Comparison of ENCODE assay signal across 1 cellular context in the genomic region with DNA sequence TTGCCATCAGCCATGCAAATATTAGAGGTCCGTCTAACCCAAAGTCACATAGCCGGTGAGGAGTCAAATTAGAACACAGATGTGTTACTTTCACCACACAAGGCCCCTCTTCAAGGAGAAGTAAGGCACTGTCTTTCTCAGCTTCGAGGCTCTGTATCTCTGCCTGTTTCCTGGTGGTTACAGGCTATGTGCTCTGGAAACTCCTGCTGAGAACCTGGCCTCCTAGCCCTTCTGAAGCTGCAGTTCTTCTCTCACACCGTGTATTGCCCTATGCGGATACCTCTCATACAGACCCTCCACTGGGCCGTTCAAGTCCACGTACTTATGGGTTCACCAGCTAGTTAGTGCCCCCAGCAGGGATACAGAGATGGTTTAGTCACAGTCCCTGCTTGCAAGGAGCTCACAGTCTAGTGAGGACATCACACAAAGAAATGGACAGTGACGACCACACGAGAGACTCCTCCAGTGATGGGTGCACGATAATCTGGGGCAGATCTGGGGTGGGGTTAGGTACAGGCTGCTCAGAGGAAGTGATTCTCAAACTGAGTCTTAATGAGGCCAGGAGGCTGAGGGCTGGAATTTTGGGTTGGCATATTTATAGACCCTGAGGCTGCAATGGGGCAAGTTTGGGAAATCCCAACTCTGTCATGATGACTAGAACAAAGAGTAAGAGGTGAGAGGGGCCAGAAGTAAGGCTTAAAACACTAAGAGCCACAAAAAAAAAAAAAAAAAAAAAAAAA.
TF ChIP-seq lines count a peak whose summit lies in the region.

No MANE protein-coding gene starts in this region.

TF ChIP-seq in GM12878, 131 proteins besides CTCF, POLR2A, EP300 and RAD21 (continued from another document and continues in another):
- TF ChIP-seq, protein P1, sequence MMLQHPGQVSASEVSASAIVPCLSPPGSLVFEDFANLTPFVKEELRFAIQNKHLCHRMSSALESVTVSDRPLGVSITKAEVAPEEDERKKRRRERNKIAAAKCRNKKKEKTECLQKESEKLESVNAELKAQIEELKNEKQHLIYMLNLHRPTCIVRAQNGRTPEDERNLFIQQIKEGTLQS (IDR thresholded peaks at IDR 0.05; ENCODE audit: borderline replicate concordance, extremely low read depth, low read depth, low read length) = no peak
- TF ChIP-seq NFXL1 (IDR thresholded peaks at IDR 0.05; ENCODE audit: borderline replicate concordance) (no peak), FOXM1 (IDR thresholded peaks at IDR 0.05; ENCODE audit: low read depth, low read length) (peak; percentile 74), ZNF217 (IDR thresholded peaks at IDR 0.05) (peak; percentile 13; the same call in 1 of the 2 replicates), YBX1 (IDR thresholded peaks at IDR 0.05) (no peak), SMAD1 (IDR thresholded peaks at IDR 0.05; ENCODE audit: low read depth, partially characterized antibody) (no peak), RFX5 (IDR thresholded peaks at IDR 0.05; ENCODE audit: low read depth, low read length) (no peak), HDAC6 (IDR thresholded peaks at IDR 0.05; ENCODE audit: unreplicated experiment) (no peak), ZNF384 (IDR thresholded peaks at IDR 0.05; ENCODE audit: borderline replicate concordance, low read depth, low read length) (peak; percentile 87), MYC (IDR thresholded peaks at IDR 0.05; ENCODE audit: insufficient read depth, insufficient read length, insufficient replicate concordance, low read length, severe bottlenecking) (no peak), MXI1 (IDR thresholded peaks at IDR 0.05; ENCODE audit: low read depth, low read length) (peak; percentile 59; the same call in 1 of the 2 replicates), EZH2 (IDR thresholded peaks at IDR 0.05; ENCODE audit: borderline replicate concordance, control insufficient read depth, low read depth, low read length) (no peak), NR2C2 (IDR thresholded peaks at IDR 0.05; ENCODE audit: borderline replicate concordance, control insufficient read depth, insufficient read length, low read depth) (no peak), BMI1 (IDR thresholded peaks at IDR 0.05; ENCODE audit: borderline replicate concordance) (no peak), SREBF1 (IDR thresholded peaks at IDR 0.05; ENCODE audit: low read length) (no peak), ATF7 (IDR thresholded peaks at IDR 0.05; ENCODE audit: low read depth) (peak; percentile 67), HCFC1 (IDR thresholded peaks at IDR 0.05; ENCODE audit: low read length) (no peak), MYB (IDR thresholded peaks at IDR 0.05; ENCODE audit: borderline replicate concordance, low read depth, low read length) (no peak), CHD1 (IDR thresholded peaks at IDR 0.05; ENCODE audit: low read depth, low read length) (peak; percentile 85; the same call in 1 of the 2 replicates), NRF1 (conservative IDR thresholded peaks at IDR 0.05; ENCODE audit: low read depth, low read length) (no peak), SREBF2 (IDR thresholded peaks at IDR 0.05; ENCODE audit: low read length) (no peak), ETV6 (conservative IDR thresholded peaks at IDR 0.05 in 1 of 2, IDR thresholded peaks at IDR 0.05 in 1 of 2; ENCODE audit: borderline replicate concordance in 1 of 2, low read depth in 1 of 2) (peak in 1 of 2 experiments; percentile 18; a peak in 1 of 4 replicates), CEBPB (IDR thresholded peaks at IDR 0.05; ENCODE audit: borderline replicate concordance in 1 of 2, low read depth in 2 of 2, low read length in 2 of 2) (0 out of 4 replicates have a peak, but pooled peaks of 1 of the 2 experiments have one; percentile 56), CHD2 (IDR thresholded peaks at IDR 0.05; ENCODE audit: borderline replicate concordance, low read depth, low read length) (no peak), RBBP5 (conservative IDR thresholded peaks at IDR 0.05) (no peak), EGR1 (IDR thresholded peaks at IDR 0.05; ENCODE audit: borderline replicate concordance in 1 of 2, low read depth in 2 of 2, low read length in 2 of 2) (no peak), ZBED1 (IDR thresholded peaks at IDR 0.05; ENCODE audit: borderline replicate concordance) (peak; percentile 56; the same call in 1 of the 2 replicates), TARDBP (IDR thresholded peaks at IDR 0.05; ENCODE audit: borderline replicate concordance) (no peak), DPF2 (IDR thresholded peaks at IDR 0.05) (peak; percentile 90), TCF12 (IDR thresholded peaks at IDR 0.05; ENCODE audit: low read depth, low read length) (peak; percentile 44; the same call in 1 of the 2 replicates), NR2C1 (IDR thresholded peaks at IDR 0.05) (no peak)
- TF ChIP-seq, protein P2, sequence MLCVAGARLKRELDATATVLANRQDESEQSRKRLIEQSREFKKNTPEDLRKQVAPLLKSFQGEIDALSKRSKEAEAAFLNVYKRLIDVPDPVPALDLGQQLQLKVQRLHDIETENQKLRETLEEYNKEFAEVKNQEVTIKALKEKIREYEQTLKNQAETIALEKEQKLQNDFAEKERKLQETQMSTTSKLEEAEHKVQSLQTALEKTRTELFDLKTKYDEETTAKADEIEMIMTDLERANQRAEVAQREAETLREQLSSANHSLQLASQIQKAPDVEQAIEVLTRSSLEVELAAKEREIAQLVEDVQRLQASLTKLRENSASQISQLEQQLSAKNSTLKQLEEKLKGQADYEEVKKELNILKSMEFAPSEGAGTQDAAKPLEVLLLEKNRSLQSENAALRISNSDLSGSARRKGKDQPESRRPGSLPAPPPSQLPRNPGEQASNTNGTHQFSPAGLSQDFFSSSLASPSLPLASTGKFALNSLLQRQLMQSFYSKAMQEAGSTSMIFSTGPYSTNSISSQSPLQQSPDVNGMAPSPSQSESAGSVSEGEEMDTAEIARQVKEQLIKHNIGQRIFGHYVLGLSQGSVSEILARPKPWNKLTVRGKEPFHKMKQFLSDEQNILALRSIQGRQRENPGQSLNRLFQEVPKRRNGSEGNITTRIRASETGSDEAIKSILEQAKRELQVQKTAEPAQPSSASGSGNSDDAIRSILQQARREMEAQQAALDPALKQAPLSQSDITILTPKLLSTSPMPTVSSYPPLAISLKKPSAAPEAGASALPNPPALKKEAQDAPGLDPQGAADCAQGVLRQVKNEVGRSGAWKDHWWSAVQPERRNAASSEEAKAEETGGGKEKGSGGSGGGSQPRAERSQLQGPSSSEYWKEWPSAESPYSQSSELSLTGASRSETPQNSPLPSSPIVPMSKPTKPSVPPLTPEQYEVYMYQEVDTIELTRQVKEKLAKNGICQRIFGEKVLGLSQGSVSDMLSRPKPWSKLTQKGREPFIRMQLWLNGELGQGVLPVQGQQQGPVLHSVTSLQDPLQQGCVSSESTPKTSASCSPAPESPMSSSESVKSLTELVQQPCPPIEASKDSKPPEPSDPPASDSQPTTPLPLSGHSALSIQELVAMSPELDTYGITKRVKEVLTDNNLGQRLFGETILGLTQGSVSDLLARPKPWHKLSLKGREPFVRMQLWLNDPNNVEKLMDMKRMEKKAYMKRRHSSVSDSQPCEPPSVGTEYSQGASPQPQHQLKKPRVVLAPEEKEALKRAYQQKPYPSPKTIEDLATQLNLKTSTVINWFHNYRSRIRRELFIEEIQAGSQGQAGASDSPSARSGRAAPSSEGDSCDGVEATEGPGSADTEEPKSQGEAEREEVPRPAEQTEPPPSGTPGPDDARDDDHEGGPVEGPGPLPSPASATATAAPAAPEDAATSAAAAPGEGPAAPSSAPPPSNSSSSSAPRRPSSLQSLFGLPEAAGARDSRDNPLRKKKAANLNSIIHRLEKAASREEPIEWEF (IDR thresholded peaks at IDR 0.05; ENCODE audit: insufficient replicate concordance, low read depth, low read length) = no peak
- TF ChIP-seq, protein P3, sequence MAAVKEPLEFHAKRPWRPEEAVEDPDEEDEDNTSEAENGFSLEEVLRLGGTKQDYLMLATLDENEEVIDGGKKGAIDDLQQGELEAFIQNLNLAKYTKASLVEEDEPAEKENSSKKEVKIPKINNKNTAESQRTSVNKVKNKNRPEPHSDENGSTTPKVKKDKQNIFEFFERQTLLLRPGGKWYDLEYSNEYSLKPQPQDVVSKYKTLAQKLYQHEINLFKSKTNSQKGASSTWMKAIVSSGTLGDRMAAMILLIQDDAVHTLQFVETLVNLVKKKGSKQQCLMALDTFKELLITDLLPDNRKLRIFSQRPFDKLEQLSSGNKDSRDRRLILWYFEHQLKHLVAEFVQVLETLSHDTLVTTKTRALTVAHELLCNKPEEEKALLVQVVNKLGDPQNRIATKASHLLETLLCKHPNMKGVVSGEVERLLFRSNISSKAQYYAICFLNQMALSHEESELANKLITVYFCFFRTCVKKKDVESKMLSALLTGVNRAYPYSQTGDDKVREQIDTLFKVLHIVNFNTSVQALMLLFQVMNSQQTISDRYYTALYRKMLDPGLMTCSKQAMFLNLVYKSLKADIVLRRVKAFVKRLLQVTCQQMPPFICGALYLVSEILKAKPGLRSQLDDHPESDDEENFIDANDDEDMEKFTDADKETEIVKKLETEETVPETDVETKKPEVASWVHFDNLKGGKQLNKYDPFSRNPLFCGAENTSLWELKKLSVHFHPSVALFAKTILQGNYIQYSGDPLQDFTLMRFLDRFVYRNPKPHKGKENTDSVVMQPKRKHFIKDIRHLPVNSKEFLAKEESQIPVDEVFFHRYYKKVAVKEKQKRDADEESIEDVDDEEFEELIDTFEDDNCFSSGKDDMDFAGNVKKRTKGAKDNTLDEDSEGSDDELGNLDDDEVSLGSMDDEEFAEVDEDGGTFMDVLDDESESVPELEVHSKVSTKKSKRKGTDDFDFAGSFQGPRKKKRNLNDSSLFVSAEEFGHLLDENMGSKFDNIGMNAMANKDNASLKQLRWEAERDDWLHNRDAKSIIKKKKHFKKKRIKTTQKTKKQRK (IDR thresholded peaks at IDR 0.05; ENCODE audit: low read depth, low read length) = no peak
- TF ChIP-seq, protein P4, sequence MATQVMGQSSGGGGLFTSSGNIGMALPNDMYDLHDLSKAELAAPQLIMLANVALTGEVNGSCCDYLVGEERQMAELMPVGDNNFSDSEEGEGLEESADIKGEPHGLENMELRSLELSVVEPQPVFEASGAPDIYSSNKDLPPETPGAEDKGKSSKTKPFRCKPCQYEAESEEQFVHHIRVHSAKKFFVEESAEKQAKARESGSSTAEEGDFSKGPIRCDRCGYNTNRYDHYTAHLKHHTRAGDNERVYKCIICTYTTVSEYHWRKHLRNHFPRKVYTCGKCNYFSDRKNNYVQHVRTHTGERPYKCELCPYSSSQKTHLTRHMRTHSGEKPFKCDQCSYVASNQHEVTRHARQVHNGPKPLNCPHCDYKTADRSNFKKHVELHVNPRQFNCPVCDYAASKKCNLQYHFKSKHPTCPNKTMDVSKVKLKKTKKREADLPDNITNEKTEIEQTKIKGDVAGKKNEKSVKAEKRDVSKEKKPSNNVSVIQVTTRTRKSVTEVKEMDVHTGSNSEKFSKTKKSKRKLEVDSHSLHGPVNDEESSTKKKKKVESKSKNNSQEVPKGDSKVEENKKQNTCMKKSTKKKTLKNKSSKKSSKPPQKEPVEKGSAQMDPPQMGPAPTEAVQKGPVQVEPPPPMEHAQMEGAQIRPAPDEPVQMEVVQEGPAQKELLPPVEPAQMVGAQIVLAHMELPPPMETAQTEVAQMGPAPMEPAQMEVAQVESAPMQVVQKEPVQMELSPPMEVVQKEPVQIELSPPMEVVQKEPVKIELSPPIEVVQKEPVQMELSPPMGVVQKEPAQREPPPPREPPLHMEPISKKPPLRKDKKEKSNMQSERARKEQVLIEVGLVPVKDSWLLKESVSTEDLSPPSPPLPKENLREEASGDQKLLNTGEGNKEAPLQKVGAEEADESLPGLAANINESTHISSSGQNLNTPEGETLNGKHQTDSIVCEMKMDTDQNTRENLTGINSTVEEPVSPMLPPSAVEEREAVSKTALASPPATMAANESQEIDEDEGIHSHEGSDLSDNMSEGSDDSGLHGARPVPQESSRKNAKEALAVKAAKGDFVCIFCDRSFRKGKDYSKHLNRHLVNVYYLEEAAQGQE (IDR thresholded peaks at IDR 0.05; ENCODE audit: low read depth, low read length) = no peak
- TF ChIP-seq, protein P5, sequence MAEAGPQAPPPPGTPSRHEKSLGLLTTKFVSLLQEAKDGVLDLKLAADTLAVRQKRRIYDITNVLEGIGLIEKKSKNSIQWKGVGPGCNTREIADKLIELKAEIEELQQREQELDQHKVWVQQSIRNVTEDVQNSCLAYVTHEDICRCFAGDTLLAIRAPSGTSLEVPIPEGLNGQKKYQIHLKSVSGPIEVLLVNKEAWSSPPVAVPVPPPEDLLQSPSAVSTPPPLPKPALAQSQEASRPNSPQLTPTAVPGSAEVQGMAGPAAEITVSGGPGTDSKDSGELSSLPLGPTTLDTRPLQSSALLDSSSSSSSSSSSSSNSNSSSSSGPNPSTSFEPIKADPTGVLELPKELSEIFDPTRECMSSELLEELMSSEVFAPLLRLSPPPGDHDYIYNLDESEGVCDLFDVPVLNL (IDR thresholded peaks at IDR 0.05; ENCODE audit: low read depth, low read length) = peak; percentile 34; the same call in 1 of the 2 replicates
- TF ChIP-seq, protein P6, sequence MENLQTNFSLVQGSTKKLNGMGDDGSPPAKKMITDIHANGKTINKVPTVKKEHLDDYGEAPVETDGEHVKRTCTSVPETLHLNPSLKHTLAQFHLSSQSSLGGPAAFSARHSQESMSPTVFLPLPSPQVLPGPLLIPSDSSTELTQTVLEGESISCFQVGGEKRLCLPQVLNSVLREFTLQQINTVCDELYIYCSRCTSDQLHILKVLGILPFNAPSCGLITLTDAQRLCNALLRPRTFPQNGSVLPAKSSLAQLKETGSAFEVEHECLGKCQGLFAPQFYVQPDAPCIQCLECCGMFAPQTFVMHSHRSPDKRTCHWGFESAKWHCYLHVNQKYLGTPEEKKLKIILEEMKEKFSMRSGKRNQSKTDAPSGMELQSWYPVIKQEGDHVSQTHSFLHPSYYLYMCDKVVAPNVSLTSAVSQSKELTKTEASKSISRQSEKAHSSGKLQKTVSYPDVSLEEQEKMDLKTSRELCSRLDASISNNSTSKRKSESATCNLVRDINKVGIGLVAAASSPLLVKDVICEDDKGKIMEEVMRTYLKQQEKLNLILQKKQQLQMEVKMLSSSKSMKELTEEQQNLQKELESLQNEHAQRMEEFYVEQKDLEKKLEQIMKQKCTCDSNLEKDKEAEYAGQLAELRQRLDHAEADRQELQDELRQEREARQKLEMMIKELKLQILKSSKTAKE (IDR thresholded peaks at IDR 0.05; ENCODE audit: low read depth, poor library complexity, severe bottlenecking) = peak; percentile 28
- TF ChIP-seq, protein P7, sequence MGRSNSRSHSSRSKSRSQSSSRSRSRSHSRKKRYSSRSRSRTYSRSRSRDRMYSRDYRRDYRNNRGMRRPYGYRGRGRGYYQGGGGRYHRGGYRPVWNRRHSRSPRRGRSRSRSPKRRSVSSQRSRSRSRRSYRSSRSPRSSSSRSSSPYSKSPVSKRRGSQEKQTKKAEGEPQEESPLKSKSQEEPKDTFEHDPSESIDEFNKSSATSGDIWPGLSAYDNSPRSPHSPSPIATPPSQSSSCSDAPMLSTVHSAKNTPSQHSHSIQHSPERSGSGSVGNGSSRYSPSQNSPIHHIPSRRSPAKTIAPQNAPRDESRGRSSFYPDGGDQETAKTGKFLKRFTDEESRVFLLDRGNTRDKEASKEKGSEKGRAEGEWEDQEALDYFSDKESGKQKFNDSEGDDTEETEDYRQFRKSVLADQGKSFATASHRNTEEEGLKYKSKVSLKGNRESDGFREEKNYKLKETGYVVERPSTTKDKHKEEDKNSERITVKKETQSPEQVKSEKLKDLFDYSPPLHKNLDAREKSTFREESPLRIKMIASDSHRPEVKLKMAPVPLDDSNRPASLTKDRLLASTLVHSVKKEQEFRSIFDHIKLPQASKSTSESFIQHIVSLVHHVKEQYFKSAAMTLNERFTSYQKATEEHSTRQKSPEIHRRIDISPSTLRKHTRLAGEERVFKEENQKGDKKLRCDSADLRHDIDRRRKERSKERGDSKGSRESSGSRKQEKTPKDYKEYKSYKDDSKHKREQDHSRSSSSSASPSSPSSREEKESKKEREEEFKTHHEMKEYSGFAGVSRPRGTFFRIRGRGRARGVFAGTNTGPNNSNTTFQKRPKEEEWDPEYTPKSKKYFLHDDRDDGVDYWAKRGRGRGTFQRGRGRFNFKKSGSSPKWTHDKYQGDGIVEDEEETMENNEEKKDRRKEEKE (IDR thresholded peaks at IDR 0.05) = no peak
